In genomic region chr16:58815188-58815888, GRCh38 we compare ENCODE assay signal across 1 cellular context.
TF ChIP-seq lines count a peak whose summit lies in the region.

No MANE protein-coding gene starts in this region.

TF ChIP-seq in H1, 55 proteins besides CTCF, POLR2A, EP300 and RAD21 (continued from another document):
- TF ChIP-seq ATF3 (IDR thresholded peaks at IDR 0.05; ENCODE audit: insufficient read depth, low read depth, low read length) (no peak), CHD1 (IDR thresholded peaks at IDR 0.05; ENCODE audit: low read depth, low read length) (no peak), SP4 (IDR thresholded peaks at IDR 0.05; ENCODE audit: low read length) (no peak), TEAD4 (IDR thresholded peaks at IDR 0.05; ENCODE audit: low read depth, low read length) (no peak), YY1 (IDR thresholded peaks at IDR 0.05; ENCODE audit: low read depth, low read length) (no peak), HDAC2 (IDR thresholded peaks at IDR 0.05; ENCODE audit: borderline replicate concordance in 1 of 2, low read depth in 2 of 2, low read length in 2 of 2) (no peak), SRF (IDR thresholded peaks at IDR 0.05; ENCODE audit: low read depth, low read length) (no peak), E2F6 (IDR thresholded peaks at IDR 0.05) (no peak), HDAC6 (IDR thresholded peaks at IDR 0.05; ENCODE audit: low read depth, low read length) (no peak)
